ENCODE assay signal across 22 cellular contexts in genomic region chr1:94024109-94024792, GRCh38.
"Had no signal": no experiment of that assay in that cellular context is flagged by ENCODE, and none has a peak within 500 bp of the region (broad histone marks: within the 10 kb centered on the region; RNA-seq: fewer than 3 reads in every experiment).

No MANE protein-coding gene starts in this region.

- H3K4me3 ChIP-seq: coronary artery, gastrocnemius medialis, heart right ventricle, psoas muscle, right lobe of liver, spleen, tibial artery, upper lobe of left lung, uterus had no signal

- H3K27me3 ChIP-seq: gastrocnemius medialis, heart right ventricle, neutrophil, right lobe of liver, tibial artery, upper lobe of left lung, uterus had no signal

- DNase-seq: effector CD4-positive, alpha-beta T cell; endodermal cell; gastrocnemius medialis; heart right ventricle; immature natural killer cell; left colon; mesendoderm; naive thymus-derived CD8-positive, alpha-beta T cell; psoas muscle; retina; right lobe of liver; spleen; stimulated activated CD4-positive, alpha-beta T cell treated with anti-CD3 and anti-CD28 coated beads, Interleukin-15, amount 100 ng/mL, for 24 hours; stimulated activated CD4-positive, alpha-beta T cell treated with anti-CD3 and anti-CD28 coated beads, Interleukin-1b, Interleukin-23, amount 100 ng/mL, for 48 hours; stimulated activated CD4-positive, alpha-beta T cell treated with anti-CD3 and anti-CD28 coated beads, Interleukin-4, amount 100 ng/mL, for 24 hours; tibial artery; upper lobe of left lung; uterus had no signal

- H3K4me1 ChIP-seq: uterus had no signal

- H3K27ac ChIP-seq: coronary artery, gastrocnemius medialis, heart right ventricle, neutrophil, psoas muscle, right lobe of liver, spleen, tibial artery, upper lobe of left lung, uterus had no signal

- ATAC-seq: esophagus mucosa; gastrocnemius medialis; heart right ventricle; left colon; naive thymus-derived CD8-positive, alpha-beta T cell; psoas muscle; right lobe of liver; stimulated activated memory B cell treated with anti-CD40 and anti-IgM and Interleukin-4, amounts not matched to agents 10 μg/mL and 1 μg/mL and 100 μg/mL, for 72 hours had no signal

- H3K36me3 ChIP-seq: gastrocnemius medialis, heart right ventricle, neutrophil, right lobe of liver, spleen, tibial artery, upper lobe of left lung, uterus had no signal

- H3K9me3 ChIP-seq: gastrocnemius medialis, heart right ventricle, neutrophil, psoas muscle, right lobe of liver, spleen, tibial artery, upper lobe of left lung, uterus had no signal
